20 cellular contexts compared by ENCODE assay signal in the genomic region with DNA sequence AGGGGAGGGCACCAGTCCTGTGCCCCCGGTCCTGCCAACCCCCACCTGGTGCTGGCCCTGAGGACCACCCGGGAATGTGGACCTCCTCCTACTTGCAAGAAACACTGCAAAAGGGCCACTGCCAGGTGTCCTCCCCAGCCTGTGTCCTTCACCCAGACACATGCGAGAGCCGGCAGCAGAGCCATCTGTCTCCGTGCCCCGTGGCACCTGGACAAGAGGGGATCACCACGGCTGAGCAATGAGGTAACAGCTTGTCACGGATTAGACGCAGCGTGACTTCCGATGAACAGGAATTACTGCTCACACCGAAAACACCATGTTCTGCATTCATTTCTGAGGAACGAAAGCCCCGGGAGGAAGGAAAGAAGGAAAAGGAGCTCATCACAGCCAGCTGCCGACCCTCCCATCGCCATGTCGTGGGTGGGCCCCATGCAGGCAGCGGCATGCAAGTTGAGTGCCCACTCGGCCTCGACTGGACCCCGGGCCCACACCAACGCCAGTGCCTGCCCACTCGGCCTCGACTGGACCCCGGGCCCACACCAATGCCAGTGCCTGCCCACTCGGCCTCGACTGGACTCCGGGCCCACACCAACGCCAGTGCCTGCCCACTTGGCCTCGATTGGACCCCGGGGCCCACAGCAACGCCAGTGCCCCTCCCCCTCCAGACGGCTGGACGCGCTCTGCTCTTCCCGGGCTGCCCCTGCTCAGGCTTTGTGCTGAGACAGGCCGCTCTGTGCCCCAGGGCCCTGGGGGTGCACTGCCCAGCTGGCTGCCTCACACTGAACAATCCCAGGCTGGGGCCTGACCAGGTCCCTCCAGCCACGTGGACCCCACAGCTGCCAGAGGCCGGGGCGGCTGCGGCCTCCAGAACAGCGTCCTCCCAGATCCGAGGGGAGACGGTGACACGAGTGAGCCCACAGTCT.
"Had no signal": no experiment of that assay in that cellular context is flagged by ENCODE, and none has a peak within 500 bp of the region (broad histone marks: within the 10 kb centered on the region; RNA-seq: fewer than 3 reads in every experiment).

No MANE protein-coding gene starts in this region.

- H3K4me3 Mint-ChIP-seq: activated T-cell treated with anti-CD3 and anti-CD28 coated beads, Interleukin-2, amount 50 U/mL, for 72 hours; natural killer cell had no signal

- H3K36me3 Mint-ChIP-seq: natural killer cell had no signal

- FAIRE-seq: astrocyte, colon had no signal

- H3K9me3 Mint-ChIP-seq: activated naive CD4-positive, alpha-beta T cell treated with anti-CD3 and anti-CD28 coated beads, Interleukin-2, amount 50 U/mL, for 72 hours; activated T-cell treated with anti-CD3 and anti-CD28 coated beads, Interleukin-2, amount 50 U/mL, for 72 hours; natural killer cell had no signal

- H3K27ac Mint-ChIP-seq: activated T-cell treated with anti-CD3 and anti-CD28 coated beads, Interleukin-2, amount 50 U/mL, for 72 hours had no signal

- DNase-seq: activated CD4-positive, alpha-beta T cell treated with anti-CD3 and anti-CD28 coated beads, Interleukin-2, amount 50 U/mL, for 4 hours; activated gamma-delta T cell; activated T-cell treated with anti-CD3 and anti-CD28 coated beads, Interleukin-2, amount 50 U/mL, for 72 hours; adrenal gland; foreskin keratinocyte; hippocampal formation; islet precursor cell; lower lobe of right lung; natural killer cell; retina; stimulated activated CD4-positive, alpha-beta T cell treated with anti-CD3 and anti-CD28 coated beads, Interleukin-12 subunit alpha, Interleukin-12 subunit beta, amount 100 ng/mL, for 4 hours; stimulated activated CD4-positive, alpha-beta T cell treated with anti-CD3 and anti-CD28 coated beads, Interleukin-1b, Interleukin-23, amount 100 ng/mL, for 48 hours; stimulated activated CD8-positive, alpha-beta memory T cell treated with anti-CD3 and anti-CD28 coated beads, Interleukin-4, amount 100 ng/mL, for 48 hours; stimulated activated naive CD4-positive, alpha-beta T cell treated with Interleukin-2 at 50 U/mL for 16 hours; T-helper 2 cell; thyroid gland; uterus had no signal
